26 cellular contexts compared by ENCODE assay signal in genomic region chr4:186924723-186925122, GRCh38.
A peak's percentile ranks its signal among the peaks of the same experiment; 100 is the strongest.
DNase-seq lines count a peak whose midpoint lies in the region; ATAC-seq, FAIRE-seq and TF ChIP-seq lines count a peak whose summit lies in the region.
"Had no signal": no experiment of that assay in that cellular context is flagged by ENCODE, and none has a peak within 500 bp of the region (broad histone marks: within the 10 kb centered on the region; RNA-seq: fewer than 3 reads in every experiment).

No MANE protein-coding gene starts in this region.

- H3K4me3 Mint-ChIP-seq in T-helper 2 cell treated with Interferon-gamma antibody and Interleukin-4, amounts not matched to agents 5 μg/mL and 100 μg/mL, for 36 hours, result no peak overlapping the region
- H3K4me3 Mint-ChIP-seq: CD8-positive, alpha-beta memory T cell; T-cell had no signal

- H3K27me3 ChIP-seq in IMR-90 (ENCODE audit: control insufficient read depth, insufficient read depth, low read length) (no peaks in the 10 kb centered on the region), bronchial epithelial cell (ENCODE audit: control insufficient read depth, insufficient read depth, low read length) (no peaks in the 10 kb centered on the region), osteoblast (ENCODE audit: insufficient read depth, low read length) (no peaks in the 10 kb centered on the region), breast epithelium (no peaks in the 10 kb centered on the region)
- H3K27me3 ChIP-seq: MG63, SJCRH30 had no signal

- H3K9me1 ChIP-seq in IMR-90 (ENCODE audit: insufficient read depth, low read length), result peaks cover 7% of the 10 kb centered on the region

- BruUV-seq in IMR-90 (replicated peaks; lab: Mats Ljungman, UMichigan), result no TSS peak

- TF ChIP-seq POLR2A in IMR-90 (IDR thresholded peaks at IDR 0.05; ENCODE audit: low read depth, low read length) (no peak), breast epithelium (IDR thresholded peaks at IDR 0.05) (no peak)

- no peaks in the 10 kb centered on the region for H3K4me1 Mint-ChIP-seq in T-helper 2 cell treated with Interferon-gamma antibody and Interleukin-4, amounts not matched to agents 5 μg/mL and 100 μg/mL, for 36 hours (ENCODE audit: low read depth)
- H3K4me1 Mint-ChIP-seq: CD8-positive, alpha-beta memory T cell; T-cell had no signal

- peaks cover 17% of the 10 kb centered on the region for H3K9me3 Mint-ChIP-seq in T-helper 2 cell treated with Interferon-gamma antibody and Interleukin-4, amounts not matched to agents 5 μg/mL and 100 μg/mL, for 36 hours

- no peak overlapping the region for H2AK9ac ChIP-seq in IMR-90 (replicated peaks; ENCODE audit: low read depth, low read length, poor library complexity)

- no peaks in the 10 kb centered on the region for H3K79me2 ChIP-seq in osteoblast (ENCODE audit: insufficient read depth, low read length)

- H3K18ac ChIP-seq in IMR-90 (ENCODE audit: low read depth, low read length), result no peak overlapping the region; the same call in 1 of the 2 replicates

- H3K9me3 ChIP-seq in IMR-90 (ENCODE audit: control insufficient read depth, insufficient read depth, low read length) (no peaks in the 10 kb centered on the region), osteoblast (ENCODE audit: low read depth, low read length) (no peaks in the 10 kb centered on the region), breast epithelium (no peaks in the 10 kb centered on the region)
- H3K9me3 ChIP-seq: MG63, SJCRH30 had no signal

- H4K91ac ChIP-seq in IMR-90 (ENCODE audit: insufficient read depth, low read depth, low read length), result peak overlapping the region; percentile 27; the same call in 1 of the 2 replicates

- no peaks in the 10 kb centered on the region for H3K27me3 Mint-ChIP-seq in T-helper 2 cell treated with Interferon-gamma antibody and Interleukin-4, amounts not matched to agents 5 μg/mL and 100 μg/mL, for 36 hours (ENCODE audit: low read depth)
- H3K27me3 Mint-ChIP-seq: CD8-positive, alpha-beta memory T cell; T-cell had no signal

- no peaks in the 10 kb centered on the region for H3K36me3 ChIP-seq in IMR-90 (ENCODE audit: control insufficient read depth, insufficient read depth, low read length)
- H3K36me3 ChIP-seq in bronchial epithelial cell (ENCODE audit: control insufficient read depth, insufficient read depth, low read length), result no peaks in the 10 kb centered on the region
- no peaks in the 10 kb centered on the region for H3K36me3 ChIP-seq in osteoblast (ENCODE audit: insufficient read depth, low read length)
- no peaks in the 10 kb centered on the region for H3K36me3 ChIP-seq in breast epithelium
- H3K36me3 ChIP-seq: MG63, SJCRH30 had no signal

- peak overlapping the region; percentile 14; the same call in 1 of the 2 replicates for H3K4ac ChIP-seq in IMR-90 (ENCODE audit: low read depth, low read length)

- CTCF ChIA-PET in IMR-90 (lab: Yijun Ruan, JAX), result no interaction called here

- peak overlapping the region; percentile 5; the same call in 1 of the 2 replicates for H2AK5ac ChIP-seq in IMR-90 (ENCODE audit: low read depth, low read length)

- H4K20me1 ChIP-seq in IMR-90 (ENCODE audit: insufficient read depth, low read length) (no peaks in the 10 kb centered on the region), osteoblast (ENCODE audit: insufficient read depth, low read length) (no peaks in the 10 kb centered on the region)

- TF ChIP-seq RAD21 in IMR-90 (IDR thresholded peaks at IDR 0.05; ENCODE audit: low read length), result no peak

- H3K56ac ChIP-seq in IMR-90 (ENCODE audit: extremely low read depth, insufficient read depth, low read length), result no peak overlapping the region

- in situ Hi-C loops in IMR-90 (cut with MboI; ENCODE audit: low sequenced_read_pairs), result loop anchor here (25.0 kb wide), 1 partner anchor 187 kb away; no protein-coding TSS in a partner anchor

- no peak overlapping the region for H3K27ac ChIP-seq in IMR-90 (ENCODE audit: insufficient read depth, low read length)
- H3K27ac ChIP-seq in osteoblast (ENCODE audit: low read depth, low read length), result peak overlapping the region; percentile 3
- H3K27ac ChIP-seq in breast epithelium, result no peak overlapping the region
- H3K27ac ChIP-seq: C4-2B, SJCRH30 had no signal

- peak overlapping the region; percentile 67 for H3K23ac ChIP-seq in IMR-90 (ENCODE audit: low read depth, low read length)

- TF ChIP-seq CTCF in IMR-90 (conservative IDR thresholded peaks at IDR 0.05; ENCODE audit: low read depth, low read length) (no peak), bronchial epithelial cell (IDR thresholded peaks at IDR 0.05; ENCODE audit: insufficient read depth, low read length, severe bottlenecking) (no peak), osteoblast (IDR thresholded peaks at IDR 0.05; ENCODE audit: extremely low read depth, low read depth, low read length) (no peak), breast epithelium (IDR thresholded peaks at IDR 0.05) (no peak)

- peak overlapping the region; percentile 72 for H2BK5ac ChIP-seq in IMR-90 (ENCODE audit: low read depth, low read length, poor library complexity, severe bottlenecking)

- H2BK15ac ChIP-seq in IMR-90 (ENCODE audit: low read depth, low read length), result peak overlapping the region; percentile 4; the same call in 1 of the 3 replicates

- H3K9ac ChIP-seq in IMR-90 (ENCODE audit: low read depth, low read length), result no peak overlapping the region

- 0 out of 4 replicates have a peak overlapping the region, but pooled peaks of 1 of the 2 experiments have one; percentile 26 for H4K8ac ChIP-seq in IMR-90 (ENCODE audit: low read depth in 2 of 2, low read length in 2 of 2)

- peak overlapping the region; percentile 61 for H3K14ac ChIP-seq in IMR-90 (replicated peaks; ENCODE audit: low read depth, low read length)

- POLR2A ChIA-PET in IMR-90 (lab: Charles Lee; ENCODE audit: unreplicated experiment), result no interaction called here

- intact Hi-C loops in IMR-90 (cut with micrococcal nuclease), result no loop called here
- intact Hi-C loops in breast epithelium (cut with DNase I; ENCODE audit: low total_unique reads), result no loop called here

- 0 out of 2 replicates have a peak overlapping the region, but pooled peaks have one; percentile 12 for H2BK120ac ChIP-seq in IMR-90 (ENCODE audit: low read depth, low read length)

- DNase-seq in EH (ENCODE audit: low read depth) (peak; percentile 48), IMR-90 (peak; percentile 40), bronchial epithelial cell (ENCODE audit: low read depth) (no peak), osteoblast (ENCODE audit: insufficient read length, low spot score, missing footprints) (no peak), iPS-NIHi11 (ENCODE audit: low spot score) (no peak), NCI-H2107 (lab: John Stamatoyannopoulos, UW) (no peak), breast epithelium (ENCODE audit: low spot score in 2 of 2) (no peak)
- DNase-seq in T-helper 2 cell treated with Interferon-gamma antibody and Interleukin-4, amounts not matched to agents 5 μg/mL and 100 μg/mL, for 36 hours (ENCODE audit: low spot score), result no peak
- DNase-seq: 8988T; AML-193; CD8-positive, alpha-beta memory T cell; GDM1; H7; Kasumi-1; MG63; NCI-H1048; NCI-H1417 treated with DMSO at 0.1 percent for 48 hours; NCI-H187 treated with DMSO at 0.1 percent for 48 hours; NCI-H2227 treated with DMSO at 0.1 percent for 48 hours; NCI-H510A treated with DMSO at 0.1 percent for 48 hours; NCI-H774; SJCRH30; T-cell had no signal

- WGBS in IMR-90 (ENCODE audit: extremely low coverage in 2 of 2, insufficient read length in 1 of 2), 2 experiments, result 67% methylated on average over 2 of the region's 4 CpGs; no CpG with 5 or more reads in 1 of the 2 experiments

- FAIRE-seq in bronchial epithelial cell (lab: Jason Lieb, UNC), result peak; percentile 66
- FAIRE-seq: GM19239, RCC 7860 had no signal

- H4K5ac ChIP-seq in IMR-90 (ENCODE audit: low read depth, low read length), result no peak overlapping the region

- dilution Hi-C loops in IMR-90 (cut with HindIII; ENCODE audit: low sequenced_read_pairs, unreplicated experiment), result no loop called here

- no peak for ATAC-seq in IMR-90 (ENCODE audit: low read depth)
- ATAC-seq: T-cell had no signal

- H3K4me2 ChIP-seq in IMR-90 (ENCODE audit: low read depth, low read length) (no peak overlapping the region), osteoblast (ENCODE audit: insufficient read depth, low read length) (peak overlapping the region; percentile 32)

- H3K36me3 Mint-ChIP-seq in T-helper 2 cell treated with Interferon-gamma antibody and Interleukin-4, amounts not matched to agents 5 μg/mL and 100 μg/mL, for 36 hours (ENCODE audit: low read depth), result no peaks in the 10 kb centered on the region
- H3K36me3 Mint-ChIP-seq: CD8-positive, alpha-beta memory T cell; T-cell had no signal

- H2BK20ac ChIP-seq in IMR-90 (ENCODE audit: low read depth, low read length), result no peak overlapping the region; the same call in 1 of the 2 replicates

- H3K4me3 ChIP-seq in IMR-90 (ENCODE audit: insufficient read depth, low read depth, low read length), result no peak overlapping the region
- H3K4me3 ChIP-seq in bronchial epithelial cell (ENCODE audit: low read depth, low read length), result no peak overlapping the region
- no peak overlapping the region for H3K4me3 ChIP-seq in osteoblast (ENCODE audit: insufficient read depth, low read length)
- H3K4me3 ChIP-seq in breast epithelium, result no peak overlapping the region
- H3K4me3 ChIP-seq: MG63, SJCRH30 had no signal

- peaks cover 7% of the 10 kb centered on the region for H3K4me1 ChIP-seq in IMR-90 (ENCODE audit: control insufficient read depth, insufficient read depth, low read length)
- H3K4me1 ChIP-seq in osteoblast (ENCODE audit: insufficient read depth, low read length), result peaks cover 15% of the 10 kb centered on the region
- no peaks in the 10 kb centered on the region for H3K4me1 ChIP-seq in breast epithelium

- H2AFZ ChIP-seq in IMR-90 (replicated peaks; ENCODE audit: low read length, poor library complexity), result peak overlapping the region; percentile 25
- no peak overlapping the region for H2AFZ ChIP-seq in osteoblast (ENCODE audit: low read length)

- no peak overlapping the region for H3K27ac Mint-ChIP-seq in T-helper 2 cell treated with Interferon-gamma antibody and Interleukin-4, amounts not matched to agents 5 μg/mL and 100 μg/mL, for 36 hours
- H3K27ac Mint-ChIP-seq: CD8-positive, alpha-beta memory T cell; T-cell had no signal

- H3K79me1 ChIP-seq in IMR-90 (ENCODE audit: low read depth in 1 of 2, low read length in 2 of 2), result peaks cover 0 to 6% of the 10 kb centered on the region in 2 experiments; a peak in 1 of 4 replicates

TF ChIP-seq in IMR-90, 13 proteins besides CTCF, POLR2A, EP300 and RAD21 (continues in another document):
- TF ChIP-seq BHLHE40 (IDR thresholded peaks at IDR 0.05; ENCODE audit: low read depth, low read length) (no peak), MXI1 (IDR thresholded peaks at IDR 0.05; ENCODE audit: borderline replicate concordance, low read depth, low read length) (no peak), MAZ (IDR thresholded peaks at IDR 0.05; ENCODE audit: borderline replicate concordance, low read depth, low read length) (no peak), RCOR1 (IDR thresholded peaks at IDR 0.05; ENCODE audit: insufficient replicate concordance, low read length) (no peak)

Comparison
In these comparisons a context has a peak if more than half of its experiments do, and no peak if none do; other contexts are left out.
1. DNase-seq: peak in EH (single experiment) and IMR-90 (single experiment); none in bronchial epithelial cell (single experiment), osteoblast (single experiment), iPS-NIHi11 (single experiment), NCI-H2107 (single experiment), T-helper 2 cell treated with Interferon-gamma antibody and Interleukin-4, amounts not matched to agents 5 μg/mL and 100 μg/mL, for 36 hours (single experiment) and breast epithelium (0 of 2).